In the genomic region with DNA sequence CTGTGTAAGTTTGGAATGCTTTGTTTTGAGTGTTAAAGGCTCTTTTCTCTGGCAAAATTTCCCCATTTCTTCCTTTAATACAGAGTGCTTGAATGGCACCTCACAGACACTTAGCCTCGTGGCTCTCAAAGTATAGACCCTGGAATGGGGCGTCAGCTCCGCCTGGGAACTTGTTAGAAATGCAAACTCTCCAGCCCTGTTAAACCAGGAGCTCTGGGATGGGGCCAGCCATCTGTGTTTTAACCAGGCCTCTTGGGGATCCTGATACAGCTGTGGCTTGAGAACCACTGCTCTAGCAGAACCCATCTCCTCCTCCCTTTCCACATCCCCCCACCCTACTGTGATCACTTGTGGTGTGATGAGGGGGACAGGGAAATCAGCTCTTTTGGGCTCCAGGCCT, we compare ENCODE assay signal across 21 cellular contexts.
"Had no signal": no experiment of that assay in that cellular context is flagged by ENCODE, and none has a peak within 500 bp of the region (broad histone marks: within the 10 kb centered on the region; RNA-seq: fewer than 3 reads in every experiment).

No MANE protein-coding gene starts in this region.

- DNase-seq: activated CD8-positive, alpha-beta memory T cell treated with anti-CD3 and anti-CD28 coated beads for 24 hours; activated CD8-positive, alpha-beta memory T cell treated with anti-CD3 and anti-CD28 coated beads, Interleukin-2, amount 50 U/mL, for 4 hours; activated naive CD8-positive, alpha-beta T cell treated with anti-CD3 and anti-CD28 coated beads for 36 hours; activated T-cell treated with anti-CD3 and anti-CD28 coated beads, Interleukin-2, amount 50 U/mL, for 24 hours; kidney; mammary epithelial cell; natural killer cell; pancreas; right lobe of liver; small intestine; stimulated activated CD4-positive, alpha-beta T cell treated with anti-CD3 and anti-CD28 coated beads, Interleukin-2, amount 100 ng/mL, for 24 hours; stimulated activated naive B cell treated with anti-CD40 and anti-IgM and Interleukin-4, amounts not matched to agents 10 μg/mL and 1 μg/mL and 100 μg/mL, for 72 hours; T-helper 9 cell; transverse colon had no signal

- H3K36me3 Mint-ChIP-seq: activated naive CD8-positive, alpha-beta T cell treated with anti-CD3 and anti-CD28 coated beads for 36 hours; natural killer cell; stimulated activated naive B cell treated with anti-CD40 and anti-IgM and Interleukin-4, amounts not matched to agents 10 μg/mL and 1 μg/mL and 100 μg/mL, for 72 hours had no signal

- H3K9me3 Mint-ChIP-seq: activated naive CD8-positive, alpha-beta T cell treated with anti-CD3 and anti-CD28 coated beads for 36 hours; activated T-cell treated with anti-CD3 and anti-CD28 coated beads, Interleukin-2, amount 50 U/mL, for 24 hours; activated T-helper 17 cell treated with anti-CD3 and anti-CD28 coated beads, Interleukin-2, amount 50 U/mL, for 72 hours; natural killer cell; stimulated activated naive B cell treated with anti-CD40 and anti-IgM and Interleukin-4, amounts not matched to agents 10 μg/mL and 1 μg/mL and 100 μg/mL, for 72 hours had no signal

- H3K27ac ChIP-seq: coronary artery, epithelial cell of prostate, neutrophil, pancreas, right lobe of liver, transverse colon, vagina had no signal

- H3K9me3 ChIP-seq: neutrophil, pancreas, right lobe of liver, transverse colon, vagina had no signal

- H3K27ac Mint-ChIP-seq: activated naive CD8-positive, alpha-beta T cell treated with anti-CD3 and anti-CD28 coated beads for 36 hours; activated T-cell treated with anti-CD3 and anti-CD28 coated beads, Interleukin-2, amount 50 U/mL, for 24 hours; activated T-helper 17 cell treated with anti-CD3 and anti-CD28 coated beads, Interleukin-2, amount 50 U/mL, for 72 hours; mesothelial cell of epicardium; natural killer cell; stimulated activated naive B cell treated with anti-CD40 and anti-IgM and Interleukin-4, amounts not matched to agents 10 μg/mL and 1 μg/mL and 100 μg/mL, for 72 hours had no signal

- H3K27me3 Mint-ChIP-seq: activated T-cell treated with anti-CD3 and anti-CD28 coated beads, Interleukin-2, amount 50 U/mL, for 24 hours had no signal

- ATAC-seq: activated T-helper 17 cell treated with anti-CD3 and anti-CD28 coated beads, Interleukin-2, amount 50 U/mL, for 72 hours; left lobe of liver; natural killer cell; pancreas; right lobe of liver; stimulated activated naive B cell treated with anti-CD40 and anti-IgM and Interleukin-4, amounts not matched to agents 10 μg/mL and 1 μg/mL and 100 μg/mL, for 72 hours had no signal

- H3K4me3 Mint-ChIP-seq: activated naive CD8-positive, alpha-beta T cell treated with anti-CD3 and anti-CD28 coated beads for 36 hours; activated T-cell treated with anti-CD3 and anti-CD28 coated beads, Interleukin-2, amount 50 U/mL, for 24 hours; activated T-helper 17 cell treated with anti-CD3 and anti-CD28 coated beads, Interleukin-2, amount 50 U/mL, for 72 hours; mesothelial cell of epicardium; natural killer cell; stimulated activated naive B cell treated with anti-CD40 and anti-IgM and Interleukin-4, amounts not matched to agents 10 μg/mL and 1 μg/mL and 100 μg/mL, for 72 hours had no signal

- H3K27me3 ChIP-seq: pancreas, right lobe of liver, transverse colon, vagina had no signal

- H3K36me3 ChIP-seq: neutrophil, pancreas, right lobe of liver, transverse colon, vagina had no signal

- H3K4me3 ChIP-seq: coronary artery, pancreas, right lobe of liver, transverse colon, vagina had no signal

- H3K4me1 Mint-ChIP-seq: activated naive CD8-positive, alpha-beta T cell treated with anti-CD3 and anti-CD28 coated beads for 36 hours; activated T-helper 17 cell treated with anti-CD3 and anti-CD28 coated beads, Interleukin-2, amount 50 U/mL, for 72 hours; natural killer cell had no signal

- H3K4me1 ChIP-seq: pancreas, right lobe of liver, transverse colon had no signal
